Comparison of ENCODE assay signal across 24 cellular contexts in the genomic region with DNA sequence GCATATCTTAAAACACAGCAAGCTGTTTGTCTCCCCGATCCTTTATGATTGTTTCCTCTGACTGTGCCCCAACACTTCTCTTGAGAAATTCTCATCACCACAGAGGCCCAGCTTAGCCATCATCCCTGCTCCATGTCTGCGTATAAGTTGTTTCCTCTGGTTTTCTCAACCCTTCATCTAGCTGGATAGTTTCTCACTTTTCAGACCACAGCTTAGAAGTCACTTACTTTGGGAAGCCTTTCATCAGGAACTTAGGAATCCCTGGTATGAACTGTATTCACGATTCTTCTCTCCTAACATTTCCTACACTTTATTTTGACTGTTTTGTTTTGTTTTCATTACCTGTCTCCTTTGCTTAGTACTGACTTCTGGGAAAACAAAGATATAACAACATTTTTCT.
"Had no signal": no experiment of that assay in that cellular context is flagged by ENCODE, and none has a peak within 500 bp of the region (broad histone marks: within the 10 kb centered on the region; RNA-seq: fewer than 3 reads in every experiment).

No MANE protein-coding gene starts in this region.

- H3K27ac Mint-ChIP-seq: activated B cell treated with CpG ODN at 0.5 μM for 24 hours; activated CD4-positive, alpha-beta T cell treated with anti-CD3 and anti-CD28 coated beads, Interleukin-2, amount 10 ng/mL, durations not matched to agents 24 days and 14 days; activated CD8-positive, alpha-beta memory T cell treated with anti-CD3 and anti-CD28 coated beads, Interleukin-2, amount 10 ng/mL, durations not matched to agents 7 days and 5 days; activated naive CD4-positive, alpha-beta T cell treated with anti-CD3 and anti-CD28 coated beads, Interleukin-2, amount 50 U/mL, for 72 hours; activated naive CD8-positive, alpha-beta T cell treated with anti-CD3 and anti-CD28 coated beads, Interleukin-2, amount 50 U/mL, for 24 hours; activated T-cell treated with anti-CD3 and anti-CD28 coated beads, Interleukin-2, amount 50 U/mL, for 24 hours; T-helper 17 cell had no signal

- DNase-seq: activated B cell treated with CpG ODN at 0.5 μM for 24 hours; activated CD4-positive, alpha-beta T cell treated with anti-CD3 and anti-CD28 coated beads for 1 hour; activated CD4-positive, alpha-beta T cell treated with anti-CD3 and anti-CD28 coated beads, Interleukin-2, amount 10 ng/mL, durations not matched to agents 24 days and 14 days; activated CD4-positive, alpha-beta T cell treated with anti-CD3 and anti-CD28 coated beads, Interleukin-2, amount 50 U/mL, for 48 hours; activated CD8-positive, alpha-beta memory T cell treated with anti-CD3 and anti-CD28 coated beads, Interleukin-2, amount 10 ng/mL, durations not matched to agents 7 days and 5 days; activated effector memory CD4-positive, alpha-beta T cell treated with anti-CD3 and anti-CD28 coated beads, Interleukin-2, amount 50 U/mL, for 16 hours; activated naive CD4-positive, alpha-beta T cell treated with Interleukin-2 at 50 U/mL for 16 hours; activated naive CD8-positive, alpha-beta T cell treated with anti-CD3 and anti-CD28 coated beads, Interleukin-2, amount 50 U/mL, for 24 hours; activated T-cell treated with anti-CD3 and anti-CD28 coated beads, Interleukin-2, amount 50 U/mL, for 24 hours; amygdala; MV-4-11; NCI-H1092 treated with DMSO at 0.1 percent for 48 hours; NCI-H1417 treated with DMSO at 0.1 percent for 48 hours; NCI-H1694; NCI-H2029 treated with DMSO at 0.1 percent for 48 hours; NCI-H510A treated with DMSO at 0.1 percent for 48 hours; Peyer's patch; Right ventricle myocardium superior; SJCRH30; T-helper 17 cell; T-helper 9 cell had no signal

- H3K27ac ChIP-seq: KMS-11, Peyer's patch, RWPE1, SJCRH30 had no signal

- H3K4me1 Mint-ChIP-seq: activated B cell treated with CpG ODN at 0.5 μM for 24 hours; activated CD4-positive, alpha-beta T cell treated with anti-CD3 and anti-CD28 coated beads, Interleukin-2, amount 10 ng/mL, durations not matched to agents 24 days and 14 days; activated CD8-positive, alpha-beta memory T cell treated with anti-CD3 and anti-CD28 coated beads, Interleukin-2, amount 10 ng/mL, durations not matched to agents 7 days and 5 days; activated naive CD8-positive, alpha-beta T cell treated with anti-CD3 and anti-CD28 coated beads, Interleukin-2, amount 50 U/mL, for 24 hours; T-helper 17 cell had no signal

- H3K4me3 ChIP-seq: Peyer's patch, SJCRH30 had no signal

- H3K27me3 Mint-ChIP-seq: activated B cell treated with CpG ODN at 0.5 μM for 24 hours; activated CD4-positive, alpha-beta T cell treated with anti-CD3 and anti-CD28 coated beads, Interleukin-2, amount 10 ng/mL, durations not matched to agents 24 days and 14 days; activated CD8-positive, alpha-beta memory T cell treated with anti-CD3 and anti-CD28 coated beads, Interleukin-2, amount 10 ng/mL, durations not matched to agents 7 days and 5 days; activated naive CD8-positive, alpha-beta T cell treated with anti-CD3 and anti-CD28 coated beads, Interleukin-2, amount 50 U/mL, for 24 hours; activated T-cell treated with anti-CD3 and anti-CD28 coated beads, Interleukin-2, amount 50 U/mL, for 24 hours; T-helper 17 cell had no signal

- H3K27me3 ChIP-seq: Peyer's patch, SJCRH30 had no signal

- H3K4me2 ChIP-seq: KMS-11 had no signal

- H3K36me3 Mint-ChIP-seq: activated CD8-positive, alpha-beta memory T cell treated with anti-CD3 and anti-CD28 coated beads, Interleukin-2, amount 10 ng/mL, durations not matched to agents 7 days and 5 days; activated naive CD4-positive, alpha-beta T cell treated with anti-CD3 and anti-CD28 coated beads, Interleukin-2, amount 50 U/mL, for 72 hours had no signal

- H3K36me3 ChIP-seq: Peyer's patch, SJCRH30 had no signal

- H3K4me3 Mint-ChIP-seq: activated B cell treated with CpG ODN at 0.5 μM for 24 hours; activated CD4-positive, alpha-beta T cell treated with anti-CD3 and anti-CD28 coated beads, Interleukin-2, amount 10 ng/mL, durations not matched to agents 24 days and 14 days; activated CD8-positive, alpha-beta memory T cell treated with anti-CD3 and anti-CD28 coated beads, Interleukin-2, amount 10 ng/mL, durations not matched to agents 7 days and 5 days; activated naive CD8-positive, alpha-beta T cell treated with anti-CD3 and anti-CD28 coated beads, Interleukin-2, amount 50 U/mL, for 24 hours; activated T-cell treated with anti-CD3 and anti-CD28 coated beads, Interleukin-2, amount 50 U/mL, for 24 hours; T-helper 17 cell had no signal

- H3K9me3 Mint-ChIP-seq: activated B cell treated with CpG ODN at 0.5 μM for 24 hours; activated CD4-positive, alpha-beta T cell treated with anti-CD3 and anti-CD28 coated beads, Interleukin-2, amount 10 ng/mL, durations not matched to agents 24 days and 14 days; activated naive CD8-positive, alpha-beta T cell treated with anti-CD3 and anti-CD28 coated beads, Interleukin-2, amount 50 U/mL, for 24 hours had no signal

- ATAC-seq: activated CD8-positive, alpha-beta memory T cell treated with anti-CD3 and anti-CD28 coated beads, Interleukin-2, amount 10 ng/mL, durations not matched to agents 7 days and 5 days; activated naive CD4-positive, alpha-beta T cell treated with anti-CD3 and anti-CD28 coated beads, Interleukin-2, amount 50 U/mL, for 72 hours; activated naive CD8-positive, alpha-beta T cell treated with anti-CD3 and anti-CD28 coated beads, Interleukin-2, amount 50 U/mL, for 24 hours; T-helper 17 cell had no signal

- H3K4me1 ChIP-seq: Peyer's patch, SJCRH30 had no signal
